2 cellular contexts compared by ENCODE assay signal in the genomic region with DNA sequence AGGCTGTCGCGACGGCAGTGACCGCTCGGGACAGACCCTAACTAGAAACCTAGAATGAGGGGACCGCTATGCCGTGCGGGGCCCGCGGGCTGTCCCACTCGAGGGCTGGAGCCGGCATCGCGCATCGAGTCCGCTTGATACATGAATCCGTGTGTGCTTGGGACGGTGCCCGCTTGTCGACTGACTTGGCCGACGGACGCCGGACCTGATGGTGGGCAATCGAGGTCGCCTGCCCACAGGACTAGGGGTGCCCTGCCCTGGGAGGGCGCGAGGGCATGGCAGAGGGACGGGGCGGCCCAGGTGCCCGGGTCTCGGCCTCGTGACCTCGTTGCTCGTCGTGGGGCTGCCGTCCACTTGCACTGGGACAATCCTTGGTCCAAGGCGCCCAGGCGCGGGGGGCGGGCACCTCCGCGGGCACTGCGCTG.
TF ChIP-seq lines count a peak whose summit lies in the region.

No MANE protein-coding gene starts in this region.

TF ChIP-seq in endothelial cell of umbilical vein, 7 proteins besides CTCF, POLR2A, EP300 and RAD21 (continued from another document):
- no peak for TF ChIP-seq JUN (IDR thresholded peaks at IDR 0.05; ENCODE audit: borderline replicate concordance, insufficient read depth, insufficient read length, low read depth)
- TF ChIP-seq, protein P1, sequence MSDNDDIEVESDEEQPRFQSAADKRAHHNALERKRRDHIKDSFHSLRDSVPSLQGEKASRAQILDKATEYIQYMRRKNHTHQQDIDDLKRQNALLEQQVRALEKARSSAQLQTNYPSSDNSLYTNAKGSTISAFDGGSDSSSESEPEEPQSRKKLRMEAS (IDR thresholded peaks at IDR 0.05; ENCODE audit: insufficient read depth, insufficient read length): no peak

TF ChIP-seq in neural cell, 6 proteins besides CTCF, POLR2A, EP300 and RAD21 (continued from another document):
- TF ChIP-seq TAF1 (IDR thresholded peaks at IDR 0.05; ENCODE audit: low read depth) (no peak), EZH2 (IDR thresholded peaks at IDR 0.05; ENCODE audit: borderline replicate concordance, insufficient read depth, low read length, poor library complexity, severe bottlenecking) (no peak)
- TF ChIP-seq, protein P2, sequence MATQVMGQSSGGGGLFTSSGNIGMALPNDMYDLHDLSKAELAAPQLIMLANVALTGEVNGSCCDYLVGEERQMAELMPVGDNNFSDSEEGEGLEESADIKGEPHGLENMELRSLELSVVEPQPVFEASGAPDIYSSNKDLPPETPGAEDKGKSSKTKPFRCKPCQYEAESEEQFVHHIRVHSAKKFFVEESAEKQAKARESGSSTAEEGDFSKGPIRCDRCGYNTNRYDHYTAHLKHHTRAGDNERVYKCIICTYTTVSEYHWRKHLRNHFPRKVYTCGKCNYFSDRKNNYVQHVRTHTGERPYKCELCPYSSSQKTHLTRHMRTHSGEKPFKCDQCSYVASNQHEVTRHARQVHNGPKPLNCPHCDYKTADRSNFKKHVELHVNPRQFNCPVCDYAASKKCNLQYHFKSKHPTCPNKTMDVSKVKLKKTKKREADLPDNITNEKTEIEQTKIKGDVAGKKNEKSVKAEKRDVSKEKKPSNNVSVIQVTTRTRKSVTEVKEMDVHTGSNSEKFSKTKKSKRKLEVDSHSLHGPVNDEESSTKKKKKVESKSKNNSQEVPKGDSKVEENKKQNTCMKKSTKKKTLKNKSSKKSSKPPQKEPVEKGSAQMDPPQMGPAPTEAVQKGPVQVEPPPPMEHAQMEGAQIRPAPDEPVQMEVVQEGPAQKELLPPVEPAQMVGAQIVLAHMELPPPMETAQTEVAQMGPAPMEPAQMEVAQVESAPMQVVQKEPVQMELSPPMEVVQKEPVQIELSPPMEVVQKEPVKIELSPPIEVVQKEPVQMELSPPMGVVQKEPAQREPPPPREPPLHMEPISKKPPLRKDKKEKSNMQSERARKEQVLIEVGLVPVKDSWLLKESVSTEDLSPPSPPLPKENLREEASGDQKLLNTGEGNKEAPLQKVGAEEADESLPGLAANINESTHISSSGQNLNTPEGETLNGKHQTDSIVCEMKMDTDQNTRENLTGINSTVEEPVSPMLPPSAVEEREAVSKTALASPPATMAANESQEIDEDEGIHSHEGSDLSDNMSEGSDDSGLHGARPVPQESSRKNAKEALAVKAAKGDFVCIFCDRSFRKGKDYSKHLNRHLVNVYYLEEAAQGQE (IDR thresholded peaks at IDR 0.05; ENCODE audit: borderline replicate concordance): no peak
